ENCODE assay signal across 32 cellular contexts in genomic region chr17:54347495-54347894, GRCh38.
"Had no signal": no experiment of that assay in that cellular context is flagged by ENCODE, and none has a peak within 500 bp of the region (broad histone marks: within the 10 kb centered on the region; RNA-seq: fewer than 3 reads in every experiment).

No MANE protein-coding gene starts in this region.

- H3K4me3 Mint-ChIP-seq: activated CD4-positive, alpha-beta memory T cell treated with anti-CD3 and anti-CD28 coated beads, Interleukin-2, amount 10 ng/mL, durations not matched to agents 7 days and 5 days; activated CD4-positive, alpha-beta T cell treated with anti-CD3 and anti-CD28 coated beads, Interleukin-2, amount 10 ng/mL, durations not matched to agents 7 days and 5 days; activated naive CD4-positive, alpha-beta T cell treated with anti-CD3 and anti-CD28 coated beads, Interleukin-2, amount 10 ng/mL, durations not matched to agents 7 days and 5 days; activated naive CD8-positive, alpha-beta T cell treated with anti-CD3 and anti-CD28 coated beads, Interleukin-2, amount 10 ng/mL, durations not matched to agents 7 days and 5 days; activated T-cell treated with anti-CD3 and anti-CD28 coated beads, Interleukin-2, amount 50 U/mL, for 24 hours; activated T-cell treated with anti-CD3 and anti-CD28 coated beads, Interleukin-2, amount 50 U/mL, for 72 hours; brain; dendritic cell treated with granulocyte-macrophage colony-stimulating factor and Interleukin-4, amounts not matched to agents 40 ng/mL and 50 ng/mL, for 4 days; endodermal cell; T-helper 17 cell; T-helper 2 cell treated with Interferon-gamma antibody and Interleukin-4, amounts not matched to agents 5 μg/mL and 100 μg/mL, for 36 hours had no signal

- DNase-seq: activated CD4-positive, alpha-beta memory T cell treated with anti-CD3 and anti-CD28 coated beads, Interleukin-2, amount 10 ng/mL, durations not matched to agents 7 days and 5 days; activated CD4-positive, alpha-beta T cell treated with anti-CD3 and anti-CD28 coated beads for 1 hour; activated CD4-positive, alpha-beta T cell treated with anti-CD3 and anti-CD28 coated beads for 4 hours; activated CD4-positive, alpha-beta T cell treated with anti-CD3 and anti-CD28 coated beads, Interleukin-2, amount 10 ng/mL, durations not matched to agents 7 days and 5 days; activated CD4-positive, alpha-beta T cell treated with anti-CD3 and anti-CD28 coated beads, Interleukin-2, amount 50 U/mL, for 4 hours; activated CD8-positive, alpha-beta memory T cell treated with anti-CD3 and anti-CD28 coated beads, Interleukin-2, amount 50 U/mL, for 48 hours; activated gamma-delta T cell; activated naive CD4-positive, alpha-beta T cell; activated naive CD4-positive, alpha-beta T cell treated with anti-CD3 and anti-CD28 coated beads, Interleukin-2, amount 10 ng/mL, durations not matched to agents 7 days and 5 days; activated naive CD8-positive, alpha-beta T cell treated with anti-CD3 and anti-CD28 coated beads, Interleukin-2, amount 10 ng/mL, durations not matched to agents 7 days and 5 days; activated T-cell treated with anti-CD3 and anti-CD28 coated beads for 4 hours; activated T-cell treated with anti-CD3 and anti-CD28 coated beads, Interleukin-2, amount 50 U/mL, for 24 hours; activated T-cell treated with anti-CD3 and anti-CD28 coated beads, Interleukin-2, amount 50 U/mL, for 72 hours; central memory CD4-positive, alpha-beta T cell; dorsolateral prefrontal cortex; effector memory CD4-positive, alpha-beta T cell; endodermal cell; foreskin fibroblast; head of caudate nucleus; T-helper 1 cell; T-helper 17 cell; T1000 had no signal

- H3K27me3 ChIP-seq: ascending aorta, breast epithelium, cardiac muscle cell, dorsolateral prefrontal cortex had no signal

- H3K4me1 ChIP-seq: ascending aorta, breast epithelium had no signal

- H3K9me3 ChIP-seq: ascending aorta, breast epithelium had no signal

- H3K27ac Mint-ChIP-seq: activated CD4-positive, alpha-beta memory T cell treated with anti-CD3 and anti-CD28 coated beads, Interleukin-2, amount 10 ng/mL, durations not matched to agents 7 days and 5 days; activated CD4-positive, alpha-beta T cell treated with anti-CD3 and anti-CD28 coated beads, Interleukin-2, amount 10 ng/mL, durations not matched to agents 7 days and 5 days; activated naive CD4-positive, alpha-beta T cell treated with anti-CD3 and anti-CD28 coated beads, Interleukin-2, amount 10 ng/mL, durations not matched to agents 7 days and 5 days; activated naive CD4-positive, alpha-beta T cell treated with anti-CD3 and anti-CD28 coated beads, Interleukin-2, amount 50 U/mL, for 72 hours; activated naive CD8-positive, alpha-beta T cell treated with anti-CD3 and anti-CD28 coated beads, Interleukin-2, amount 10 ng/mL, durations not matched to agents 7 days and 5 days; activated T-cell treated with anti-CD3 and anti-CD28 coated beads, Interleukin-2, amount 50 U/mL, for 24 hours; activated T-cell treated with anti-CD3 and anti-CD28 coated beads, Interleukin-2, amount 50 U/mL, for 72 hours; brain; dendritic cell treated with granulocyte-macrophage colony-stimulating factor and Interleukin-4, amounts not matched to agents 40 ng/mL and 50 ng/mL, for 4 days; endodermal cell; T-helper 17 cell; T-helper 2 cell treated with Interferon-gamma antibody and Interleukin-4, amounts not matched to agents 5 μg/mL and 100 μg/mL, for 36 hours had no signal

- H3K27me3 Mint-ChIP-seq: activated CD4-positive, alpha-beta memory T cell treated with anti-CD3 and anti-CD28 coated beads, Interleukin-2, amount 10 ng/mL, durations not matched to agents 7 days and 5 days; activated CD4-positive, alpha-beta T cell treated with anti-CD3 and anti-CD28 coated beads, Interleukin-2, amount 10 ng/mL, durations not matched to agents 7 days and 5 days; activated naive CD4-positive, alpha-beta T cell treated with anti-CD3 and anti-CD28 coated beads, Interleukin-2, amount 10 ng/mL, durations not matched to agents 7 days and 5 days; activated naive CD8-positive, alpha-beta T cell treated with anti-CD3 and anti-CD28 coated beads, Interleukin-2, amount 10 ng/mL, durations not matched to agents 7 days and 5 days; activated T-cell treated with anti-CD3 and anti-CD28 coated beads, Interleukin-2, amount 50 U/mL, for 24 hours; brain; dendritic cell treated with granulocyte-macrophage colony-stimulating factor and Interleukin-4, amounts not matched to agents 40 ng/mL and 50 ng/mL, for 4 days; T-helper 17 cell had no signal

- H3K27ac ChIP-seq: ascending aorta, breast epithelium, cardiac muscle cell, coronary artery, dorsolateral prefrontal cortex had no signal

- FAIRE-seq: frontal cortex had no signal

- H3K4me1 Mint-ChIP-seq: activated CD4-positive, alpha-beta memory T cell treated with anti-CD3 and anti-CD28 coated beads, Interleukin-2, amount 10 ng/mL, durations not matched to agents 7 days and 5 days; activated CD4-positive, alpha-beta T cell treated with anti-CD3 and anti-CD28 coated beads, Interleukin-2, amount 10 ng/mL, durations not matched to agents 7 days and 5 days; activated naive CD4-positive, alpha-beta T cell treated with anti-CD3 and anti-CD28 coated beads, Interleukin-2, amount 10 ng/mL, durations not matched to agents 7 days and 5 days; activated naive CD8-positive, alpha-beta T cell treated with anti-CD3 and anti-CD28 coated beads, Interleukin-2, amount 10 ng/mL, durations not matched to agents 7 days and 5 days; brain; T-helper 17 cell had no signal

- H3K9me3 Mint-ChIP-seq: brain had no signal

- H3K36me3 ChIP-seq: ascending aorta, breast epithelium, cardiac muscle cell had no signal

- ATAC-seq: activated naive CD4-positive, alpha-beta T cell treated with anti-CD3 and anti-CD28 coated beads, Interleukin-2, amount 50 U/mL, for 72 hours; activated T-cell treated with anti-CD3 and anti-CD28 coated beads, Interleukin-2, amount 50 U/mL, for 72 hours; esophagus mucosa; T-helper 17 cell had no signal

- H3K36me3 Mint-ChIP-seq: activated naive CD4-positive, alpha-beta T cell treated with anti-CD3 and anti-CD28 coated beads, Interleukin-2, amount 10 ng/mL, durations not matched to agents 7 days and 5 days; activated naive CD4-positive, alpha-beta T cell treated with anti-CD3 and anti-CD28 coated beads, Interleukin-2, amount 50 U/mL, for 72 hours; activated naive CD8-positive, alpha-beta T cell treated with anti-CD3 and anti-CD28 coated beads, Interleukin-2, amount 10 ng/mL, durations not matched to agents 7 days and 5 days; brain had no signal

- H3K4me3 ChIP-seq: ascending aorta, breast epithelium, cardiac muscle cell, coronary artery, dorsolateral prefrontal cortex had no signal
